ENCODE assay signal across 21 cellular contexts in the genomic region with DNA sequence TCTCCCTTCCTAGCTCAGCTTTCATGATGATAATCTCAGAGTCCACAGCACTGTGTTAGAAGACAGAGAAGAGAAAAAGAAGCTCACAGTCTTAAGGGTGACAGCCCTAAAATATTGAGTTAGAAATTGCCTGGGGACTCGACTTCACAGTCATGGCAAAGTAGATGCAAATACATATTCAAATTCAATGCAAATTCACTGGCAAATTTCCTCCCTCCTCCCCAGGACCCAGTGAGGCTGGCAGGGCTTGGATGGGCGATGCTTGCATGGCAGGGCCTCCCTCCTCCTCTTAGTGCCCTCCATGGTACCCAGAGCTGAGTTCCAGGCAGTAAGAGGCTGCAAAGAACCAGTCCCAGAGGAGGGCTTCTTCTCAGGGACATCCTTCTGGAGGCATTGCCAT.
A peak's percentile ranks its signal among the peaks of the same experiment; 100 is the strongest.
DNase-seq lines count a peak whose midpoint lies in the region; TF ChIP-seq lines count a peak whose summit lies in the region.
"Had no signal": no experiment of that assay in that cellular context is flagged by ENCODE, and none has a peak within 500 bp of the region (broad histone marks: within the 10 kb centered on the region; RNA-seq: fewer than 3 reads in every experiment).

No MANE protein-coding gene starts in this region.

- no peaks in the 10 kb centered on the region for H3K36me3 ChIP-seq in esophagus muscularis mucosa
- H3K36me3 ChIP-seq in A673 (ENCODE audit: insufficient read depth, low read length, poor library complexity, severe bottlenecking) = no peaks in the 10 kb centered on the region
- H3K36me3 ChIP-seq: BLaER1 had no signal

- POLR2A ChIA-PET in A673 (lab: Charles Lee; ENCODE audit: low non-redundant PET) = no interaction called here

- intact Hi-C loops in esophagus muscularis mucosa (cut with DNase I) (no loop called here), A673 (cut with micrococcal nuclease; ENCODE audit: unreplicated experiment) (no loop called here)

- H3K9me3 ChIP-seq in esophagus muscularis mucosa = no peaks in the 10 kb centered on the region
- H3K9me3 ChIP-seq in A673 (ENCODE audit: low read depth, low read length, poor library complexity, severe bottlenecking) = peaks cover 8% of the 10 kb centered on the region
- H3K9me3 ChIP-seq: Caco-2 had no signal

- WGBS in esophagus muscularis mucosa = 43% methylated on average over 2 of the region's 2 CpGs

- DNase-seq in D341Med (ENCODE audit: low spot score) (peak; percentile 3), NCI-H526 (lab: John Stamatoyannopoulos, UW) (peak; percentile 95 to 96), esophagus muscularis mucosa (ENCODE audit: extremely low spot score) (peak; percentile 83), ureter (ENCODE audit: low spot score) (peak; percentile 14), A673 (ENCODE audit: low spot score) (no peak), activated gamma-delta T cell treated with Interleukin-2 at 50 U/mL for 16 hours (no peak)
- DNase-seq in activated CD4-positive, CD25-positive, alpha-beta regulatory T cell treated with anti-CD3 and anti-CD28 coated beads, Interleukin-2, amount 50 U/mL, for 72 hours = no peak
- DNase-seq: 8988T; Caco-2; CD4-positive, CD25-positive, alpha-beta regulatory T cell; CD8-positive, alpha-beta T cell; DMS 273 treated with DMSO at 0.1 percent for 48 hours; DMS79; EL; GDM1; H9 had no signal

- no peak for TF ChIP-seq EP300 in esophagus muscularis mucosa (IDR thresholded peaks at IDR 0.05)

- H3K27me3 ChIP-seq in esophagus muscularis mucosa = peaks cover 0 to 13% (median 0%) of the 10 kb centered on the region in 4 donors
- H3K27me3 ChIP-seq in A673 (replicated peaks; ENCODE audit: insufficient read depth, low read depth, low read length, poor library complexity) = no peaks in the 10 kb centered on the region
- H3K27me3 ChIP-seq: BLaER1 had no signal

- no peak for TF ChIP-seq POLR2A in esophagus muscularis mucosa (IDR thresholded peaks at IDR 0.05; ENCODE audit: low read depth)

- H3K4me1 ChIP-seq in esophagus muscularis mucosa (no peaks in the 10 kb centered on the region), A673 (ENCODE audit: insufficient read depth, low read length, poor library complexity, severe bottlenecking) (no peaks in the 10 kb centered on the region)
- H3K4me1 ChIP-seq: A549, BLaER1, Caco-2 had no signal

- H3K4me3 ChIP-seq in esophagus muscularis mucosa = no peak overlapping the region
- no peak overlapping the region for H3K4me3 ChIP-seq in A673 (ENCODE audit: low read depth, low read length, poor library complexity, severe bottlenecking)
- H3K4me3 ChIP-seq: A549, BLaER1, GM12878, GM23338 had no signal

- no peak for TF ChIP-seq CTCF in esophagus muscularis mucosa (IDR thresholded peaks at IDR 0.05)
- no peak for TF ChIP-seq CTCF in A673 (conservative IDR thresholded peaks at IDR 0.05; ENCODE audit: low read depth, low read length)

- CTCF ChIA-PET in A673 (lab: Charles Lee) = no interaction called here

- H3K27ac ChIP-seq in esophagus muscularis mucosa (replicated peaks in 1 of 4) (no peak overlapping the region), A673 (ENCODE audit: low read depth, low read length, poor library complexity, severe bottlenecking) (no peak overlapping the region)
- H3K27ac ChIP-seq: A549, BLaER1, C4-2B had no signal

- no TSS peak for BruUV-seq in A673 (replicated peaks; lab: Mats Ljungman, UMichigan)

Comparison
In these comparisons a context has a peak if more than half of its experiments do, and no peak if none do; other contexts are left out.
1. DNase-seq: peak in D341Med (single experiment), NCI-H526 (2 of 2), esophagus muscularis mucosa (single experiment) and ureter (single experiment); none in activated CD4-positive, CD25-positive, alpha-beta regulatory T cell treated with anti-CD3 and anti-CD28 coated beads, Interleukin-2, amount 50 U/mL, for 72 hours (single experiment), A673 (single experiment) and activated gamma-delta T cell treated with Interleukin-2 at 50 U/mL for 16 hours (single experiment).